In genomic region chr11:96242971-96243647, GRCh38 we compare ENCODE assay signal across 1 cellular context.
TF ChIP-seq lines count a peak whose summit lies in the region.

No MANE protein-coding gene starts in this region.

TF ChIP-seq in K562, 482 proteins besides CTCF, POLR2A, EP300 and RAD21 (continued from another document and continues in another):
- no peak for TF ChIP-seq IRF1 (CRISPR knock-in tag; IDR thresholded peaks at IDR 0.05; ENCODE audit: borderline replicate concordance)
- no peak for TF ChIP-seq CHCHD3 (CRISPR knock-in tag; IDR thresholded peaks at IDR 0.05)
- TF ChIP-seq OTX1 (CRISPR knock-in tag; IDR thresholded peaks at IDR 0.05) = peak; percentile 77; the same call in 1 of the 2 replicates
- no peak for TF ChIP-seq CTCFL (IDR thresholded peaks at IDR 0.05; ENCODE audit: borderline replicate concordance, insufficient read depth, low read depth, low read length, poor library complexity, severe bottlenecking)
- no peak for TF ChIP-seq BRF2 (IDR thresholded peaks at IDR 0.05; ENCODE audit: borderline replicate concordance, insufficient read depth, insufficient read length)
- no peak for TF ChIP-seq NFXL1 (CRISPR knock-in tag; IDR thresholded peaks at IDR 0.05)
- no peak for TF ChIP-seq E2F5 (CRISPR knock-in tag; IDR thresholded peaks at IDR 0.05)
- no peak for TF ChIP-seq HINFP (tag; conservative IDR thresholded peaks at IDR 0.05; ENCODE audit: low read depth)
- TF ChIP-seq ATF3 (IDR thresholded peaks at IDR 0.05) = no peak; the same call in 1 of the 2 replicates
- no peak; the same call in 1 of the 2 replicates for TF ChIP-seq ATF3 (CRISPR knock-in tag; conservative IDR thresholded peaks at IDR 0.05)
- no peak for TF ChIP-seq ZKSCAN1 (IDR thresholded peaks at IDR 0.05; ENCODE audit: low read depth, low read length)
- peak; percentile 81 for TF ChIP-seq EGR1 (conservative IDR thresholded peaks at IDR 0.05)
- no peak for TF ChIP-seq ELK3 (CRISPR knock-in tag; IDR thresholded peaks at IDR 0.05)
- no peak for TF ChIP-seq TCFL5 (CRISPR knock-in tag; conservative IDR thresholded peaks at IDR 0.05)
- TF ChIP-seq ZNF785 (CRISPR knock-in tag; IDR thresholded peaks at IDR 0.05) = no peak
- TF ChIP-seq PPARD (CRISPR knock-in tag; IDR thresholded peaks at IDR 0.05) = no peak
- no peak for TF ChIP-seq ZBTB1 (CRISPR knock-in tag; IDR thresholded peaks at IDR 0.05; ENCODE audit: borderline replicate concordance, low read depth)
- TF ChIP-seq ZNF134 (CRISPR knock-in tag; conservative IDR thresholded peaks at IDR 0.05) = no peak
- peak; percentile 98 to 100 for TF ChIP-seq SRF (CRISPR knock-in tag; IDR thresholded peaks at IDR 0.05)
- TF ChIP-seq RERE (CRISPR knock-in tag; IDR thresholded peaks at IDR 0.05; ENCODE audit: borderline replicate concordance) = no peak
- TF ChIP-seq PTTG1 (tag; IDR thresholded peaks at IDR 0.05; ENCODE audit: low read depth) = no peak
- TF ChIP-seq PRMT5 (CRISPR knock-in tag; IDR thresholded peaks at IDR 0.05) = no peak
- TF ChIP-seq ILF3 (IDR thresholded peaks at IDR 0.05; ENCODE audit: borderline replicate concordance) = no peak
- TF ChIP-seq ARNT (IDR thresholded peaks at IDR 0.05) = peak in 1 of 2 experiments; percentile 46; a peak in 2 of 4 replicates
- peak; percentile 66 for TF ChIP-seq TBP (optimal IDR thresholded peaks at IDR 0.05; ENCODE audit: low read depth, low read length)
- peak; percentile 54; the same call in 1 of the 2 replicates for TF ChIP-seq ZEB2 (IDR thresholded peaks at IDR 0.05)
- TF ChIP-seq TCF15 (CRISPR knock-in tag; IDR thresholded peaks at IDR 0.05) = no peak
- TF ChIP-seq ZFP30 (CRISPR knock-in tag; IDR thresholded peaks at IDR 0.05; ENCODE audit: borderline replicate concordance) = no peak
- no peak for TF ChIP-seq ZNF3 (CRISPR knock-in tag; IDR thresholded peaks at IDR 0.05)
- TF ChIP-seq DLX4 (CRISPR knock-in tag; IDR thresholded peaks at IDR 0.05) = no peak
- TF ChIP-seq TOE1 (IDR thresholded peaks at IDR 0.05; ENCODE audit: borderline replicate concordance) = 0 out of 2 replicates have a peak, but pooled peaks have one; percentile 66
- TF ChIP-seq TOE1 (CRISPR knock-in tag; IDR thresholded peaks at IDR 0.05; ENCODE audit: borderline replicate concordance, low read depth) = no peak
- TF ChIP-seq JUN (IDR thresholded peaks at IDR 0.05; ENCODE audit: borderline replicate concordance, low read depth, low read length) = no peak
- TF ChIP-seq JUN (CRISPR knock-in tag; IDR thresholded peaks at IDR 0.05; ENCODE audit: borderline replicate concordance) = no peak
- TF ChIP-seq PHB (CRISPR knock-in tag; IDR thresholded peaks at IDR 0.05) = no peak
- peak; percentile 74 to 95 for TF ChIP-seq RCOR1 (IDR thresholded peaks at IDR 0.05; ENCODE audit: borderline replicate concordance in 1 of 2, low read depth in 2 of 2, low read length in 2 of 2)
- no peak for TF ChIP-seq POLR2B (IDR thresholded peaks at IDR 0.05; ENCODE audit: low read depth, partially characterized antibody)
- TF ChIP-seq SRSF3 (IDR thresholded peaks at IDR 0.05; ENCODE audit: insufficient read depth, low read length) = no peak
- no peak for TF ChIP-seq TSHZ1 (CRISPR knock-in tag; IDR thresholded peaks at IDR 0.05)
